9 cellular contexts compared by ENCODE assay signal in the genomic region with DNA sequence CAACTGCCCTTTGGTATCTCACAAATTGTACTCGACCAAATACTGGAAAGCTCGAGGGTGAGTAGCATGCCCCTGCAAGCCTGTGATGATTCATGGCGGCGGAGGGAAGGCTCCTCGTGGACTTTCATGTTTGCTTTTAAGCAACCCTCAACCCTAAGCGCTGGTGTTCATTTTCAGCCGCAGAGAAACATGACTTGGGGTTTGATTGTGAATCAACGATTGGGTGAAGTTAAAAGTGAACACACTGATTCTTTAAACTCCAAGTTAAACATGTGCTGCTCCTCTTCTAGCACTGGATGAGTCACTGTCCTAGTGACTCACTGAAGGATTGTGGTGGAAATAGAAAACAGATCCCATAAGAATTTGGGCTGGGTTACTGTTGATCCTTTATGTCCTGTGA. TPM values are rescaled to one million over a fixed set of nuclear protein-coding genes. Genes with fewer than 3 reads are reported as not detected.
DNase-seq lines count a peak whose midpoint lies in the region; ATAC-seq, FAIRE-seq and TF ChIP-seq lines count a peak whose summit lies in the region.
"Had no signal": no experiment of that assay in that cellular context is flagged by ENCODE, and none has a peak within 500 bp of the region (broad histone marks: within the 10 kb centered on the region; RNA-seq: fewer than 3 reads in every experiment).

No MANE protein-coding gene starts in this region.

- DNase-seq in Daoy (ENCODE audit: low read depth) (peak; percentile 96), M059J (ENCODE audit: low read depth) (peak; percentile 99), bronchial epithelial cell (ENCODE audit: low read depth) (peak; percentile 100), NCI-H128 (lab: John Stamatoyannopoulos, UW; ENCODE audit: unreplicated experiment) (no peak), GM13976 (ENCODE audit: low spot score) (no peak)

- no peak overlapping the region for H3K9ac ChIP-seq in rectal smooth muscle tissue (ENCODE audit: low read length)

- ATAC-seq in HG03097 (IDR thresholded peaks at IDR 0.05; ENCODE audit: low FRiP score, unreplicated experiment) (no peak), HG02623 (IDR thresholded peaks at IDR 0.05; ENCODE audit: unreplicated experiment) (no peak)
- ATAC-seq: stimulated activated memory B cell treated with anti-CD40 and anti-IgM and Interleukin-4, amounts not matched to agents 10 μg/mL and 1 μg/mL and 100 μg/mL, for 72 hours had no signal

- TF ChIP-seq CTCF in bronchial epithelial cell (IDR thresholded peaks at IDR 0.05; ENCODE audit: insufficient read depth, low read length, severe bottlenecking) (no peak), GM13976 (IDR thresholded peaks at IDR 0.05; ENCODE audit: borderline replicate concordance, control extremely low read depth, extremely low read depth, insufficient read depth, missing control alignments) (no peak)

- no peak overlapping the region for H3K4me3 ChIP-seq in bronchial epithelial cell (ENCODE audit: low read depth, low read length)
- H3K4me3 ChIP-seq in rectal smooth muscle tissue (ENCODE audit: low read length) = no peak overlapping the region

- H3K4me1 ChIP-seq in rectal smooth muscle tissue (ENCODE audit: control insufficient read depth, insufficient read depth, low read length) = peaks cover 18% of the 10 kb centered on the region

- in situ Hi-C loops in GM13976 (cut with MboI; ENCODE audit: low sequenced_read_pairs, unreplicated experiment) = no loop called here

- H3K36me3 ChIP-seq in bronchial epithelial cell (ENCODE audit: control insufficient read depth, insufficient read depth, low read length) = peaks cover 1% of the 10 kb centered on the region
- H3K36me3 ChIP-seq in rectal smooth muscle tissue (ENCODE audit: control insufficient read depth, insufficient read depth, low read length) = peaks cover 2% of the 10 kb centered on the region

- peak overlapping the region; percentile 74 for H3K27ac ChIP-seq in rectal smooth muscle tissue (ENCODE audit: low read depth, low read length)

- peak; percentile 91 for FAIRE-seq in bronchial epithelial cell (lab: Jason Lieb, UNC)

- no peaks in the 10 kb centered on the region for H3K27me3 ChIP-seq in bronchial epithelial cell (ENCODE audit: control insufficient read depth, insufficient read depth, low read length)
- H3K27me3 ChIP-seq in rectal smooth muscle tissue (ENCODE audit: control insufficient read depth, insufficient read depth, low read length) = no peaks in the 10 kb centered on the region

RNA-seq across cellular contexts. Expression of gene CD109, which starts 8.3 kb away (rescaled TPM):
- 34.0 and 36.6 TPM in 2 replicates for total RNA-seq in Daoy (2014; rRNA removed; shearing (Covaris generic))
- total RNA-seq in M059J (2014; rRNA removed; shearing (Covaris generic)) = 24.0 and 39.3 TPM in 2 replicates
- total RNA-seq in bronchial epithelial cell = 23.6 and 27.4 TPM in 2 replicates

RNA-seq across cellular contexts. Expression of gene SLC17A5, which starts 50.5 kb away (rescaled TPM):
- 4.8 and 5.0 TPM in 2 replicates for total RNA-seq in Daoy (2014; rRNA removed; shearing (Covaris generic))
- 13.2 and 16.4 TPM in 2 replicates for total RNA-seq in M059J (2014; rRNA removed; shearing (Covaris generic))
- 12.4 and 18.7 TPM in 2 replicates for total RNA-seq in bronchial epithelial cell

Comparison
In these comparisons a context has a peak if more than half of its experiments do, and no peak if none do; other contexts are left out.
1. DNase-seq: peak in Daoy (single experiment), M059J (single experiment) and bronchial epithelial cell (single experiment); none in NCI-H128 (single experiment) and GM13976 (single experiment).